ENCODE assay signal across 20 cellular contexts in the genomic region with DNA sequence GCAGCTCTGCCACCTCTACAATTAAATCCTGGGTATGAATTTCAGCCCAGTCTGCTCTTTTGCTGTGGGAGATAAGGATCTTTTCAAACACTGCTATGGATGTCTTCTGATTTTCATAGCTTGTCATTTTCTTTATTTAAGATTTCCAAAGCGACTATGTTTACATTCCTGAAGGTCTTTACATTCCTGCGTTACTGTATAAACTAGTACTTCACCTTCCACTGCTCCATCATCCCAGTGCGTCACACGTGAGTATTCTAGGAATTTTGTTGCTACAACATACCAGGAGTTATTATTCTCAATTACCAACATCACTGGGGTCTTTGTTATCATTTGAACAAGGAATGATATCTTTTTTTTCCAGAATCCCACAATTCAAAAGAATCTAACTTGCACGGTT.
DNase-seq lines count a peak whose midpoint lies in the region; ATAC-seq, FAIRE-seq and TF ChIP-seq lines count a peak whose summit lies in the region.
"Had no signal": no experiment of that assay in that cellular context is flagged by ENCODE, and none has a peak within 500 bp of the region (broad histone marks: within the 10 kb centered on the region; RNA-seq: fewer than 3 reads in every experiment).

No MANE protein-coding gene starts in this region.

- H3K9me3 ChIP-seq in fibroblast of lung (ENCODE audit: control insufficient read depth, insufficient read depth, low read depth, low read length) (no peaks in the 10 kb centered on the region), trophoblast cell (ENCODE audit: insufficient read depth, low read depth, low read length) (no peaks in the 10 kb centered on the region), gastroesophageal sphincter (no peaks in the 10 kb centered on the region)
- H3K9me3 ChIP-seq: adrenal gland; BLaER1 treated with 17β-estradiol and CSF1 and Interleukin-3, amounts not matched to agents 10 nM and 100 nM; colonic mucosa; sigmoid colon; suprapubic skin had no signal

- no peak overlapping the region for H2AK5ac ChIP-seq in trophoblast cell (ENCODE audit: low read length)

- no peaks in the 10 kb centered on the region for H3K4me1 Mint-ChIP-seq in T-helper 2 cell treated with Interferon-gamma antibody and Interleukin-4, amounts not matched to agents 5 μg/mL and 100 μg/mL, for 36 hours (ENCODE audit: low read depth)
- H3K4me1 Mint-ChIP-seq: activated CD8-positive, alpha-beta memory T cell treated with anti-CD3 and anti-CD28 coated beads, Interleukin-2, amount 10 ng/mL, durations not matched to agents 7 days and 5 days had no signal

- no peak overlapping the region for H3K14ac ChIP-seq in trophoblast cell (ENCODE audit: low read length)

- no peak overlapping the region for H3K23ac ChIP-seq in trophoblast cell (ENCODE audit: low read length)

- H3K27me3 Mint-ChIP-seq in T-helper 2 cell treated with Interferon-gamma antibody and Interleukin-4, amounts not matched to agents 5 μg/mL and 100 μg/mL, for 36 hours (ENCODE audit: low read depth): no peaks in the 10 kb centered on the region
- H3K27me3 Mint-ChIP-seq: activated CD8-positive, alpha-beta memory T cell treated with anti-CD3 and anti-CD28 coated beads, Interleukin-2, amount 10 ng/mL, durations not matched to agents 7 days and 5 days had no signal

- no peak overlapping the region for H3K4me3 ChIP-seq in fibroblast of lung (replicated peaks in 1 of 4; ENCODE audit: control extremely low read depth in 1 of 4, insufficient read depth in 1 of 4, low read depth in 3 of 4, low read length in 4 of 4)
- no peak overlapping the region for H3K4me3 ChIP-seq in trophoblast cell (ENCODE audit: low read depth, low read length)
- no peak overlapping the region for H3K4me3 ChIP-seq in gastroesophageal sphincter
- H3K4me3 ChIP-seq: adrenal gland; BLaER1 treated with 17β-estradiol and CSF1 and Interleukin-3, amounts not matched to agents 10 nM and 100 nM; colonic mucosa; sigmoid colon; suprapubic skin had no signal

- TF ChIP-seq POLR2A in gastroesophageal sphincter (IDR thresholded peaks at IDR 0.05): no peak

- no peak overlapping the region for H3K27ac Mint-ChIP-seq in T-helper 2 cell treated with Interferon-gamma antibody and Interleukin-4, amounts not matched to agents 5 μg/mL and 100 μg/mL, for 36 hours
- H3K27ac Mint-ChIP-seq: activated CD8-positive, alpha-beta memory T cell treated with anti-CD3 and anti-CD28 coated beads, Interleukin-2, amount 10 ng/mL, durations not matched to agents 7 days and 5 days had no signal

- TF ChIP-seq CTCF in fibroblast of lung (conservative IDR thresholded peaks at IDR 0.05 in 1 of 2, IDR thresholded peaks at IDR 0.05 in 1 of 2; ENCODE audit: low read depth in 1 of 2, low read length in 2 of 2): no peak
- no peak for TF ChIP-seq CTCF in gastroesophageal sphincter (IDR thresholded peaks at IDR 0.05)

- H3K27ac ChIP-seq in fibroblast of lung (ENCODE audit: insufficient read depth, low read length) (no peak overlapping the region), trophoblast cell (ENCODE audit: low read depth, low read length) (no peak overlapping the region), gastroesophageal sphincter (no peak overlapping the region)
- H3K27ac ChIP-seq: adrenal gland; BLaER1 treated with 17β-estradiol and CSF1 and Interleukin-3, amounts not matched to agents 10 nM and 100 nM; colonic mucosa; sigmoid colon; suprapubic skin had no signal

- no peak for FAIRE-seq in RCC 7860 (lab: Jason Lieb, UNC)

- H3K4ac ChIP-seq in trophoblast cell (ENCODE audit: low read depth, low read length): no peak overlapping the region

- H3K36me3 Mint-ChIP-seq in T-helper 2 cell treated with Interferon-gamma antibody and Interleukin-4, amounts not matched to agents 5 μg/mL and 100 μg/mL, for 36 hours (ENCODE audit: low read depth): no peaks in the 10 kb centered on the region
- H3K36me3 Mint-ChIP-seq: activated CD8-positive, alpha-beta memory T cell treated with anti-CD3 and anti-CD28 coated beads, Interleukin-2, amount 10 ng/mL, durations not matched to agents 7 days and 5 days had no signal

- H4K20me1 ChIP-seq in fibroblast of lung (ENCODE audit: control insufficient read depth, extremely low read depth, insufficient read depth, low read length): no peaks in the 10 kb centered on the region
- H4K20me1 ChIP-seq: BLaER1 treated with 17β-estradiol and CSF1 and Interleukin-3, amounts not matched to agents 10 nM and 100 nM had no signal

- ATAC-seq in gastroesophageal sphincter (no peak), GM21723 (IDR thresholded peaks at IDR 0.05; ENCODE audit: unreplicated experiment) (no peak), GM18861 (IDR thresholded peaks at IDR 0.05; ENCODE audit: unreplicated experiment) (no peak)
- ATAC-seq: activated CD8-positive, alpha-beta memory T cell treated with anti-CD3 and anti-CD28 coated beads, Interleukin-2, amount 10 ng/mL, durations not matched to agents 7 days and 5 days had no signal

- H3K27me3 ChIP-seq in fibroblast of lung (ENCODE audit: control insufficient read depth, insufficient read depth, low read length) (no peaks in the 10 kb centered on the region), trophoblast cell (ENCODE audit: insufficient read depth, low read length) (no peaks in the 10 kb centered on the region), gastroesophageal sphincter (no peaks in the 10 kb centered on the region)
- H3K27me3 ChIP-seq: adrenal gland; BLaER1 treated with 17β-estradiol and CSF1 and Interleukin-3, amounts not matched to agents 10 nM and 100 nM; colonic mucosa; sigmoid colon; suprapubic skin had no signal

- H4K91ac ChIP-seq in trophoblast cell (ENCODE audit: low read depth, low read length): no peak overlapping the region

- H3K4me1 ChIP-seq in fibroblast of lung (ENCODE audit: control insufficient read depth, extremely low read depth, insufficient read depth, low read length) (no peaks in the 10 kb centered on the region), trophoblast cell (ENCODE audit: control insufficient read depth in 1 of 2, insufficient read depth in 2 of 2, low read length in 2 of 2) (peaks cover 0 to 5% of the 10 kb centered on the region in 2 experiments), gastroesophageal sphincter (no peaks in the 10 kb centered on the region)
- H3K4me1 ChIP-seq: adrenal gland, colonic mucosa, suprapubic skin had no signal

- no peak overlapping the region for H3K18ac ChIP-seq in trophoblast cell (ENCODE audit: low read length)

- H2AFZ ChIP-seq in fibroblast of lung (ENCODE audit: low read length) (no peak overlapping the region), trophoblast cell (ENCODE audit: insufficient read depth, low read length, poor library complexity) (no peak overlapping the region)

- no peak overlapping the region for H4K12ac ChIP-seq in trophoblast cell (ENCODE audit: low read depth, low read length)

- H2BK120ac ChIP-seq in trophoblast cell (ENCODE audit: insufficient read depth, low read length, poor library complexity): no peak overlapping the region

- H3K79me2 ChIP-seq in fibroblast of lung (ENCODE audit: control insufficient read depth, insufficient read depth, low read length): no peaks in the 10 kb centered on the region
- H3K79me2 ChIP-seq in trophoblast cell (ENCODE audit: control insufficient read depth, insufficient read depth, low read length, poor library complexity): no peaks in the 10 kb centered on the region

- peak; percentile 90 for DNase-seq in ELR (ENCODE audit: low read depth)
- peak; percentile 61 for DNase-seq in RCC 7860 (ENCODE audit: low spot score)
- DNase-seq in fibroblast of lung (ENCODE audit: low read depth in 2 of 2): peak; percentile 12 to 76
- DNase-seq in trophoblast cell: peak; percentile 11 to 74
- DNase-seq in T-helper 2 cell treated with Interferon-gamma antibody and Interleukin-4, amounts not matched to agents 5 μg/mL and 100 μg/mL, for 36 hours (ENCODE audit: low spot score): no peak
- DNase-seq: activated CD8-positive, alpha-beta memory T cell treated with anti-CD3 and anti-CD28 coated beads, Interleukin-2, amount 10 ng/mL, durations not matched to agents 7 days and 5 days; adrenal gland; colonic mucosa; DMS153; KG1; NCI-H1092 treated with DMSO at 0.1 percent for 48 hours; occipital lobe; sigmoid colon; stimulated activated CD4-positive, alpha-beta T cell treated with anti-CD3 and anti-CD28 coated beads, Interleukin-2, amount 100 ng/mL, for 48 hours; T-helper 2 cell had no signal

- no peaks in the 10 kb centered on the region for H3K36me3 ChIP-seq in fibroblast of lung (ENCODE audit: control insufficient read depth, insufficient read depth, low read length)
- H3K36me3 ChIP-seq in trophoblast cell (ENCODE audit: control insufficient read depth in 1 of 2, insufficient read depth in 2 of 2, low read length in 2 of 2): no peaks in the 10 kb centered on the region
- H3K36me3 ChIP-seq in gastroesophageal sphincter: no peaks in the 10 kb centered on the region
- H3K36me3 ChIP-seq: adrenal gland; BLaER1 treated with 17β-estradiol and CSF1 and Interleukin-3, amounts not matched to agents 10 nM and 100 nM; colonic mucosa; sigmoid colon; suprapubic skin had no signal

- peaks cover 6% of the 10 kb centered on the region for H3K9me3 Mint-ChIP-seq in T-helper 2 cell treated with Interferon-gamma antibody and Interleukin-4, amounts not matched to agents 5 μg/mL and 100 μg/mL, for 36 hours

- H3K4me2 ChIP-seq in fibroblast of lung (ENCODE audit: extremely low read depth, insufficient read depth, low read length) (no peak overlapping the region), trophoblast cell (ENCODE audit: low read length) (no peak overlapping the region)
- H3K4me2 ChIP-seq: BLaER1 treated with 17β-estradiol and CSF1 and Interleukin-3, amounts not matched to agents 10 nM and 100 nM had no signal

- H2BK5ac ChIP-seq in trophoblast cell (ENCODE audit: low read depth, low read length, poor library complexity): no peak overlapping the region

- no peak overlapping the region for H4K8ac ChIP-seq in trophoblast cell (ENCODE audit: low read depth, low read length)

- H3K4me3 Mint-ChIP-seq in T-helper 2 cell treated with Interferon-gamma antibody and Interleukin-4, amounts not matched to agents 5 μg/mL and 100 μg/mL, for 36 hours: no peak overlapping the region
- H3K4me3 Mint-ChIP-seq: activated CD8-positive, alpha-beta memory T cell treated with anti-CD3 and anti-CD28 coated beads, Interleukin-2, amount 10 ng/mL, durations not matched to agents 7 days and 5 days had no signal

- no peak for TF ChIP-seq EP300 in gastroesophageal sphincter (IDR thresholded peaks at IDR 0.05)

- H3K79me1 ChIP-seq in trophoblast cell (ENCODE audit: low read length): no peaks in the 10 kb centered on the region

- H2BK12ac ChIP-seq in trophoblast cell (ENCODE audit: low read length): no peak overlapping the region

- no CpG with 5 or more reads among the region's 5 CpGs for WGBS in trophoblast cell (ENCODE audit: extremely low coverage, insufficient coverage, insufficient read length)
- WGBS in gastroesophageal sphincter (ENCODE audit: low coverage in 1 of 2), 2 donors: 30 to 48% methylated on average over 3 to 5 of the region's 5 CpGs

- H3K9ac ChIP-seq in fibroblast of lung (ENCODE audit: insufficient read depth, low read length) (no peak overlapping the region), trophoblast cell (ENCODE audit: low read length) (no peak overlapping the region)
- H3K9ac ChIP-seq: BLaER1 treated with 17β-estradiol and CSF1 and Interleukin-3, amounts not matched to agents 10 nM and 100 nM had no signal
